ENCODE assay signal across 18 cellular contexts in genomic region chr2:11527001-11527400, GRCh38.
"Had no signal": no experiment of that assay in that cellular context is flagged by ENCODE, and none has a peak within 500 bp of the region (broad histone marks: within the 10 kb centered on the region; RNA-seq: fewer than 3 reads in every experiment).

No MANE protein-coding gene starts in this region.

- H3K27me3 ChIP-seq: colonic mucosa, right lobe of liver, stomach had no signal

- H3K79me2 ChIP-seq: parathyroid adenoma had no signal

- H3K36me3 ChIP-seq: colonic mucosa, right lobe of liver, stomach had no signal

- H3K4me3 Mint-ChIP-seq: activated CD4-positive, alpha-beta T cell treated with anti-CD3 and anti-CD28 coated beads, Interleukin-2, amount 10 ng/mL, durations not matched to agents 24 days and 14 days; activated CD8-positive, alpha-beta T cell treated with anti-CD3 and anti-CD28 coated beads, Interleukin-2, amount 10 ng/mL, durations not matched to agents 7 days and 5 days; activated naive CD4-positive, alpha-beta T cell treated with anti-CD3 and anti-CD28 coated beads for 36 hours; activated T-cell treated with anti-CD3 and anti-CD28 coated beads, Interleukin-2, amount 50 U/mL, for 4 hours; central memory CD8-positive, alpha-beta T cell; endodermal cell; natural killer cell treated with Interleukin-12 subunit alpha and Interleukin-12 subunit beta and Interleukin-15 and Interleukin-18, amount 100 ng/mL, for 72 hours had no signal

- H3K4me1 Mint-ChIP-seq: activated CD4-positive, alpha-beta T cell treated with anti-CD3 and anti-CD28 coated beads, Interleukin-2, amount 10 ng/mL, durations not matched to agents 24 days and 14 days; central memory CD8-positive, alpha-beta T cell had no signal

- H3K9ac ChIP-seq: parathyroid adenoma had no signal

- H3K9me3 ChIP-seq: colonic mucosa, right lobe of liver, stomach had no signal

- H3K27ac Mint-ChIP-seq: activated CD4-positive, alpha-beta T cell treated with anti-CD3 and anti-CD28 coated beads, Interleukin-2, amount 10 ng/mL, durations not matched to agents 24 days and 14 days; activated CD8-positive, alpha-beta T cell treated with anti-CD3 and anti-CD28 coated beads, Interleukin-2, amount 10 ng/mL, durations not matched to agents 7 days and 5 days; activated naive CD4-positive, alpha-beta T cell treated with anti-CD3 and anti-CD28 coated beads for 36 hours; endodermal cell; natural killer cell treated with Interleukin-12 subunit alpha and Interleukin-12 subunit beta and Interleukin-15 and Interleukin-18, amount 100 ng/mL, for 72 hours had no signal

- H3K27ac ChIP-seq: colonic mucosa, epithelial cell of prostate, parathyroid adenoma, right lobe of liver, stomach had no signal

- H3K36me3 Mint-ChIP-seq: natural killer cell treated with Interleukin-12 subunit alpha and Interleukin-12 subunit beta and Interleukin-15 and Interleukin-18, amount 100 ng/mL, for 72 hours had no signal

- H2AFZ ChIP-seq: parathyroid adenoma had no signal

- H3K4me1 ChIP-seq: colonic mucosa, parathyroid adenoma, right lobe of liver, stomach had no signal

- DNase-seq: activated CD4-positive, alpha-beta T cell treated with anti-CD3 and anti-CD28 coated beads, Interleukin-2, amount 10 ng/mL, durations not matched to agents 24 days and 14 days; activated CD8-positive, alpha-beta T cell treated with anti-CD3 and anti-CD28 coated beads, Interleukin-2, amount 10 ng/mL, durations not matched to agents 7 days and 5 days; activated naive CD4-positive, alpha-beta T cell treated with anti-CD3 and anti-CD28 coated beads for 36 hours; activated T-cell treated with anti-CD3 and anti-CD28 coated beads, Interleukin-2, amount 50 U/mL, for 4 hours; aorta; colonic mucosa; endodermal cell; foreskin fibroblast; right lobe of liver; small intestine; stimulated activated CD4-positive, alpha-beta T cell treated with anti-CD3 and anti-CD28 coated beads, Interleukin-15, amount 100 ng/mL, for 24 hours; stimulated activated CD4-positive, alpha-beta T cell treated with anti-CD3 and anti-CD28 coated beads, Interleukin-2, amount 100 ng/mL, for 48 hours; stomach; trophoblast cell had no signal

- ATAC-seq: activated CD8-positive, alpha-beta T cell treated with anti-CD3 and anti-CD28 coated beads, Interleukin-2, amount 10 ng/mL, durations not matched to agents 7 days and 5 days; activated T-cell treated with anti-CD3 and anti-CD28 coated beads, Interleukin-2, amount 50 U/mL, for 4 hours; natural killer cell treated with Interleukin-12 subunit alpha and Interleukin-12 subunit beta and Interleukin-15 and Interleukin-18, amount 100 ng/mL, for 72 hours; right lobe of liver had no signal

- FAIRE-seq: small intestine had no signal

- H3K4me3 ChIP-seq: colonic mucosa, right lobe of liver, stomach had no signal

- H3K9me3 Mint-ChIP-seq: activated naive CD4-positive, alpha-beta T cell treated with anti-CD3 and anti-CD28 coated beads for 36 hours; activated T-cell treated with anti-CD3 and anti-CD28 coated beads, Interleukin-2, amount 50 U/mL, for 4 hours; central memory CD8-positive, alpha-beta T cell had no signal
